ENCODE assay signal across 1 cellular context in genomic region chr7:24654305-24654704, GRCh38.
TF ChIP-seq lines count a peak whose summit lies in the region.

No MANE protein-coding gene starts in this region.

TF ChIP-seq in HepG2, 621 proteins besides CTCF, POLR2A, EP300 and RAD21 (continued from another document):
- TF ChIP-seq, protein P1, sequence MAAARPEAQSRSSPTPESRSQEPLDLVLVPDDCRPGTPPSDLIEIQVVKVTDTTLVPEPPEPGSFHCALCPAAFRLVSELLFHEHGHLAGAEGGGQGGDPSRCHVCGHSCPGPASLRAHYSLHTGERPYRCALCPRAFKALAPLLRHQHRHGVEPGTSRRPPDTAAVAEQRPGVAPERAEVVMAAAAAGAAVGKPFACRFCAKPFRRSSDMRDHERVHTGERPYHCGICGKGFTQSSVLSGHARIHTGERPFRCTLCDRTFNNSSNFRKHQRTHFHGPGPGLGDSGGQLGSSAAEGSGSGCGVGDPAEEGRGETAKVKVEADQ (CRISPR knock-in tag; IDR thresholded peaks at IDR 0.05; ENCODE audit: borderline replicate concordance): no peak
- TF ChIP-seq ZBTB33 (CRISPR knock-in tag; IDR thresholded peaks at IDR 0.05) (no peak), ATF7 (IDR thresholded peaks at IDR 0.05) (peak; percentile 83), ATF7 (CRISPR knock-in tag; IDR thresholded peaks at IDR 0.05) (no peak)
TF ChIP-seq in HepG2: peak in this region for 2.
